ENCODE assay signal across 12 cellular contexts in the genomic region with DNA sequence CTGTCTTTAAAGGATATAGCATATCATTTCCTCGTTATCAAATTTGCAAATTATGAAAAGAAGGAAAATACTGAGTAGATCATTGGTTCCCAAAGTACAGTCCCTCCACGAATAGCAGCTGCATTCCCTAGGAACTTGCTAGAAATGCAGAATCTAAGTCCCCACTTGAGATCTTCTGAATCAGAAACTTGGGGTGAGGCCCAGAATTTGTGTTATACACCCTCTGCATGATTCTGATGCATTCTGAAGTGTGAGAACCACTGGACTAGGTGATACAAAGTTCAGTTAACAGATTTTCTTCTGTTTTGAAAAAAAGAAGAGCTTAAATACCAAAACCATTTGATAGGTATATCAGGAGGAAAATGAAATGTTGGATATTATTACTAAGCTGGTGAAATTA.
A peak's percentile ranks its signal among the peaks of the same experiment; 100 is the strongest.
DNase-seq lines count a peak whose midpoint lies in the region; ATAC-seq and TF ChIP-seq lines count a peak whose summit lies in the region.
"Had no signal": no experiment of that assay in that cellular context is flagged by ENCODE, and none has a peak within 500 bp of the region (broad histone marks: within the 10 kb centered on the region; RNA-seq: fewer than 3 reads in every experiment).

No MANE protein-coding gene starts in this region.

- no peaks in the 10 kb centered on the region for H3F3A ChIP-seq in SK-N-SH (replicated peaks; ENCODE audit: insufficient read depth)

- CTCF ChIA-PET in SK-N-SH (lab: Yijun Ruan, JAX): interaction anchor here (1.2 to 1.6 kb wide), 6 partner anchors 21 to 110 kb away, joined by 3 to 6 read pairs (median 4); no protein-coding TSS in a partner anchor

- no peaks in the 10 kb centered on the region for H3K4me1 Mint-ChIP-seq in endothelial cell (ENCODE audit: unreplicated experiment)

- H3K4me3 ChIP-seq in SK-N-SH (ENCODE audit: low read depth in 2 of 2, low read length in 1 of 2): no peak overlapping the region
- no peak overlapping the region for H3K4me3 ChIP-seq in fibroblast of mammary gland (ENCODE audit: control insufficient read depth, low read depth, low read length)
- H3K4me3 ChIP-seq: GM23338, smooth muscle cell had no signal

- DNase-seq in ELR (ENCODE audit: low read depth): peak; percentile 17
- no peak for DNase-seq in SK-N-SH
- DNase-seq in fibroblast of mammary gland (ENCODE audit: low read depth): peak; percentile 86
- DNase-seq in sciatic nerve (ENCODE audit: low spot score): no peak
- DNase-seq in DMS53 treated with DMSO at 0.1 percent for 48 hours (lab: John Stamatoyannopoulos, UW; ENCODE audit: unreplicated experiment): no peak
- DNase-seq in endothelial cell (ENCODE audit: low spot score): no peak
- DNase-seq: GDM1; stimulated activated naive B cell treated with anti-CD40 and anti-IgM and Interleukin-4, amounts not matched to agents 10 μg/mL and 1 μg/mL and 100 μg/mL, for 72 hours had no signal

- H3K4me2 ChIP-seq in SK-N-SH: no peak overlapping the region
- H3K4me2 ChIP-seq: GM23338, smooth muscle cell had no signal

- H3K27me3 Mint-ChIP-seq in endothelial cell (ENCODE audit: unreplicated experiment): no peaks in the 10 kb centered on the region
- H3K27me3 Mint-ChIP-seq: stimulated activated naive B cell treated with anti-CD40 and anti-IgM and Interleukin-4, amounts not matched to agents 10 μg/mL and 1 μg/mL and 100 μg/mL, for 72 hours had no signal

- POLR2A ChIA-PET in SK-N-SH (lab: Yijun Ruan, JAX): no interaction called here

- no peak for TF ChIP-seq RAD21 in SK-N-SH (IDR thresholded peaks at IDR 0.05; ENCODE audit: low read length)

- H3K36me3 ChIP-seq in SK-N-SH (replicated peaks in 1 of 2; ENCODE audit: control insufficient read depth in 1 of 2, insufficient read depth in 2 of 2, low read length in 1 of 2): no peaks in the 10 kb centered on the region

- peak; percentile 56 for ATAC-seq in sciatic nerve
- ATAC-seq in HG03378 (IDR thresholded peaks at IDR 0.05; ENCODE audit: unreplicated experiment): no peak
- ATAC-seq: GM23338; stimulated activated naive B cell treated with anti-CD40 and anti-IgM and Interleukin-4, amounts not matched to agents 10 μg/mL and 1 μg/mL and 100 μg/mL, for 72 hours had no signal

- no peaks in the 10 kb centered on the region for H4K20me1 ChIP-seq in SK-N-SH (ENCODE audit: insufficient read depth)

- no peaks in the 10 kb centered on the region for H3K27me3 ChIP-seq in SK-N-SH (ENCODE audit: insufficient read depth)

- H3K4me1 ChIP-seq in SK-N-SH (ENCODE audit: control insufficient read depth in 1 of 2, insufficient read depth in 2 of 2, low read depth in 1 of 2, low read length in 1 of 2): peaks cover 4 to 6% of the 10 kb centered on the region in 2 experiments; a peak in 2 of 4 replicates

- no peaks in the 10 kb centered on the region for H3K79me2 ChIP-seq in SK-N-SH (ENCODE audit: insufficient read depth)

- 79% methylated on average over 2 of the region's 2 CpGs for WGBS in SK-N-SH (ENCODE audit: low lambda C conversion rate)

- H3K9ac ChIP-seq in SK-N-SH: no peak overlapping the region

- H3K27ac Mint-ChIP-seq in endothelial cell (ENCODE audit: unreplicated experiment): no peak overlapping the region
- H3K27ac Mint-ChIP-seq: GM23338; stimulated activated naive B cell treated with anti-CD40 and anti-IgM and Interleukin-4, amounts not matched to agents 10 μg/mL and 1 μg/mL and 100 μg/mL, for 72 hours had no signal

- no peak overlapping the region for H3K4me3 Mint-ChIP-seq in endothelial cell (ENCODE audit: unreplicated experiment)
- H3K4me3 Mint-ChIP-seq: GM23338; stimulated activated naive B cell treated with anti-CD40 and anti-IgM and Interleukin-4, amounts not matched to agents 10 μg/mL and 1 μg/mL and 100 μg/mL, for 72 hours had no signal

- no peak overlapping the region for H2AFZ ChIP-seq in SK-N-SH (ENCODE audit: low read depth)
- H2AFZ ChIP-seq: GM23338 had no signal

- H3K9me3 Mint-ChIP-seq in endothelial cell (ENCODE audit: unreplicated experiment): no peaks in the 10 kb centered on the region
- H3K9me3 Mint-ChIP-seq: activated naive CD4-positive, alpha-beta T cell treated with anti-CD3 and anti-CD28 coated beads, Interleukin-2, amount 50 U/mL, for 72 hours; GM23338; stimulated activated naive B cell treated with anti-CD40 and anti-IgM and Interleukin-4, amounts not matched to agents 10 μg/mL and 1 μg/mL and 100 μg/mL, for 72 hours had no signal

- no peaks in the 10 kb centered on the region for H3K9me3 ChIP-seq in SK-N-SH

- intact Hi-C loops in sciatic nerve (cut with DNase I): no loop called here

- TF ChIP-seq EP300 in SK-N-SH (IDR thresholded peaks at IDR 0.05; ENCODE audit: borderline replicate concordance in 1 of 2, low read depth in 1 of 2, low read length in 1 of 2): no peak

- TF ChIP-seq CTCF in SK-N-SH (IDR thresholded peaks at IDR 0.05): no peak
- no peak for TF ChIP-seq CTCF in fibroblast of mammary gland (conservative IDR thresholded peaks at IDR 0.05; ENCODE audit: control insufficient read depth, insufficient read depth, low read depth, low read length)
- TF ChIP-seq CTCF in endothelial cell (IDR thresholded peaks at IDR 0.05; ENCODE audit: unreplicated experiment): no peak

- no peaks in the 10 kb centered on the region for H3K9me2 ChIP-seq in SK-N-SH

- H3K36me3 Mint-ChIP-seq in endothelial cell (ENCODE audit: low read depth, unreplicated experiment): no peaks in the 10 kb centered on the region

- H3K27ac ChIP-seq in SK-N-SH (ENCODE audit: low read depth in 2 of 2, low read length in 1 of 2): peak overlapping the region in 1 of 2 experiments; percentile 48; a peak in 1 of 4 replicates

TF ChIP-seq in SK-N-SH, 30 proteins besides CTCF, POLR2A, EP300 and RAD21:
- TF ChIP-seq FOSL2 (IDR thresholded peaks at IDR 0.05; ENCODE audit: borderline replicate concordance, low read depth): 0 out of 2 replicates have a peak, but pooled peaks have one; percentile 11
- TF ChIP-seq FOXJ3 (CRISPR knock-in tag; IDR thresholded peaks at IDR 0.05): no peak
- TF ChIP-seq ELF1 (IDR thresholded peaks at IDR 0.05): no peak

Comparison
In these comparisons a context has a peak if more than half of its experiments do, and no peak if none do; other contexts are left out.
1. DNase-seq: peak in ELR (single experiment) and fibroblast of mammary gland (single experiment); none in SK-N-SH (single experiment), sciatic nerve (single experiment), DMS53 treated with DMSO at 0.1 percent for 48 hours (single experiment) and endothelial cell (single experiment).